Comparison of ENCODE assay signal across 22 cellular contexts in the genomic region with DNA sequence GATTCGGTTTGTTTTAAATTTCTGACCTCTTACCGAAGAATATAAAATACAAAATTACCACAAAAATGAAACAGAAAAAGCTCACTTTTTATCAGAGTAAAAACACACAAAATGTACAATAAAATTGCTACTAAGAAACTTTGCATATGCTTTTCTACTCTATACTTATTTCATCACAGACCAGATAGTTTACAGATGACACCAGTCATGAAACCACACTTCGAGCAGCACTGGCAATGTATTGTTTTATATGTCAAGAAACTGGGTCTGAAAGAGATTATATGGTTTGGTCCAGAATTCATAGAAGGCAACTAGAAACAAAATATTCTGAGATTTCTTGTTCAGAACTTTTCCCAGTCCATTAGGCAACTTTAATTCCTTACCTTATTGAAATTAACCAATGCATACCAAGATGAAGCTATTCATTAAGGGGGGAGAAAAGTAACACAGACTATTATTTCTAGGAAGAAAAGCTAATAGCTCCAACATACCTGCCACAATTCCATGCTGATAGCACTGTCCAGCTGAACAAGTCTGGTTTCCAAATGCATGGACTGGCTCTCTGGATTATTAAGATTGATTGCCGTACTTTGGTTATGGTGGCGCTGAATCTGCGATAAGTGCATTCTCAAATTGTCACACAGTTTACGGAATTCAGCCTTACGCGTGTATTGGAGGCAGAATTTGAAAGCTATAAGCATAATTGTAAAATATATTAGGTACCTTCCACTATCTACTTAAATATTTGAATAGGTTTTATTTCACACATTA. TPM values are rescaled to one million over a fixed set of nuclear protein-coding genes. Genes with fewer than 3 reads are reported as not detected.
DNase-seq lines count a peak whose midpoint lies in the region; ATAC-seq and TF ChIP-seq lines count a peak whose summit lies in the region.
"Had no signal": no experiment of that assay in that cellular context is flagged by ENCODE, and none has a peak within 500 bp of the region (broad histone marks: within the 10 kb centered on the region; RNA-seq: fewer than 3 reads in every experiment).

No MANE protein-coding gene starts in this region.

- intact Hi-C loops in CD4-positive, alpha-beta memory T cell (cut with micrococcal nuclease), result no loop called here
- intact Hi-C loops in left cardiac atrium (cut with DNase I), result loop anchor here in 1 of 2 donors (5.0 kb wide), 1 partner anchor 33 kb away; no protein-coding TSS in a partner anchor

- TF ChIP-seq POLR2A in GM18505 (IDR thresholded peaks at IDR 0.05; ENCODE audit: borderline replicate concordance, extremely low read depth, insufficient read depth, insufficient read length), result peak; percentile 23

- H3K27me3 Mint-ChIP-seq in activated T-cell treated with anti-CD3 and anti-CD28 coated beads, Interleukin-2, amount 50 U/mL, for 24 hours, result no peaks in the 10 kb centered on the region
- no peaks in the 10 kb centered on the region for H3K27me3 Mint-ChIP-seq in CD4-positive, alpha-beta memory T cell
- no peaks in the 10 kb centered on the region for H3K27me3 Mint-ChIP-seq in endodermal cell (ENCODE audit: insufficient read depth)
- H3K27me3 Mint-ChIP-seq: CD8-positive, alpha-beta memory T cell had no signal

- H3K36me3 Mint-ChIP-seq in activated T-cell treated with anti-CD3 and anti-CD28 coated beads, Interleukin-2, amount 50 U/mL, for 24 hours (ENCODE audit: low read depth), result peaks cover 93% of the 10 kb centered on the region
- H3K36me3 Mint-ChIP-seq in CD4-positive, alpha-beta memory T cell, result peaks cover 47 to 75% of the 10 kb centered on the region in 2 donors
- H3K36me3 Mint-ChIP-seq in endodermal cell (ENCODE audit: low read depth), result peaks cover 78% of the 10 kb centered on the region

- peaks cover 55% of the 10 kb centered on the region for H3K36me3 ChIP-seq in CD4-positive, alpha-beta memory T cell (ENCODE audit: insufficient read depth, low read length)
- H3K36me3 ChIP-seq in endodermal cell (ENCODE audit: control insufficient read depth, insufficient read depth, low read length), result peaks cover 90% of the 10 kb centered on the region

- no peak overlapping the region for H3K4me3 Mint-ChIP-seq in activated T-cell treated with anti-CD3 and anti-CD28 coated beads, Interleukin-2, amount 50 U/mL, for 24 hours
- no peak overlapping the region for H3K4me3 Mint-ChIP-seq in CD4-positive, alpha-beta memory T cell
- H3K4me3 Mint-ChIP-seq in endodermal cell, result no peak overlapping the region

- H3K9me3 ChIP-seq in CD4-positive, alpha-beta memory T cell (ENCODE audit: control insufficient read depth in 1 of 2, low read length in 2 of 2), result no peaks in the 10 kb centered on the region
- H3K9me3 ChIP-seq in endodermal cell (ENCODE audit: control insufficient read depth, low read length), result no peaks in the 10 kb centered on the region

- TF ChIP-seq CTCF in endodermal cell (conservative IDR thresholded peaks at IDR 0.05), result no peak

- no peak overlapping the region for H3K4me3 ChIP-seq in CD4-positive, alpha-beta memory T cell (ENCODE audit: low read length in 2 of 2)
- H3K4me3 ChIP-seq in endodermal cell (ENCODE audit: low read length), result no peak overlapping the region

- no peak overlapping the region for H3K27ac ChIP-seq in CD4-positive, alpha-beta memory T cell (ENCODE audit: low read depth, low read length)
- H3K27ac ChIP-seq in endodermal cell (ENCODE audit: low read depth, low read length), result no peak overlapping the region

- WGBS in endodermal cell (ENCODE audit: insufficient coverage in 1 of 2, insufficient read length in 1 of 2), 2 experiments, result 95 to 97% methylated on average over 4 to 8 of the region's 9 CpGs

- H3K27me3 ChIP-seq in CD4-positive, alpha-beta memory T cell (ENCODE audit: insufficient read depth, low read length), result no peaks in the 10 kb centered on the region
- H3K27me3 ChIP-seq in endodermal cell (ENCODE audit: control insufficient read depth, insufficient read depth, low read length, poor library complexity, severe bottlenecking), result no peaks in the 10 kb centered on the region

- POLR2A ChIA-PET in CD4-positive, alpha-beta memory T cell (lab: Charles Lee; ENCODE audit: partially characterized antibody), result interaction anchor here (1.1 to 2.8 kb wide), 4 partner anchors 10 to 95 kb away, joined by 4 to 11 read pairs (median 6); a partner anchor contains a TSS

- CTCF ChIA-PET in CD4-positive, alpha-beta memory T cell (lab: Charles Lee; ENCODE audit: partially characterized antibody), result interaction anchor here (1.2 kb wide), 1 partner anchor 23 kb away, joined by 4 read pairs; no protein-coding TSS in a partner anchor

- H3K9ac ChIP-seq in endodermal cell (ENCODE audit: extremely low read depth, low read length, poor library complexity, severe bottlenecking), result no peak overlapping the region

- peak overlapping the region; percentile 68 for H3K27ac Mint-ChIP-seq in activated T-cell treated with anti-CD3 and anti-CD28 coated beads, Interleukin-2, amount 50 U/mL, for 24 hours
- H3K27ac Mint-ChIP-seq in CD4-positive, alpha-beta memory T cell, result peak overlapping the region in 4 of 7 donors; percentile 15 to 59 (median 46)
- peak overlapping the region; percentile 21 for H3K27ac Mint-ChIP-seq in endodermal cell

- H3K4me1 ChIP-seq in CD4-positive, alpha-beta memory T cell (ENCODE audit: insufficient read depth, low read length), result peaks cover 31% of the 10 kb centered on the region
- H3K4me1 ChIP-seq in endodermal cell (ENCODE audit: control insufficient read depth, insufficient read depth, low read length), result no peaks in the 10 kb centered on the region

- ATAC-seq in GM18505 (IDR thresholded peaks at IDR 0.05; ENCODE audit: unreplicated experiment), result no peak
- no peak for ATAC-seq in left cardiac atrium
- ATAC-seq: Panc1 had no signal

- H3K9me3 Mint-ChIP-seq in activated T-cell treated with anti-CD3 and anti-CD28 coated beads, Interleukin-2, amount 50 U/mL, for 24 hours, result no peaks in the 10 kb centered on the region
- H3K9me3 Mint-ChIP-seq in CD4-positive, alpha-beta memory T cell, result peaks cover 0 to 2% (median 0%) of the 10 kb centered on the region in 8 donors
- H3K9me3 Mint-ChIP-seq in endodermal cell, result no peaks in the 10 kb centered on the region
- H3K9me3 Mint-ChIP-seq: CD8-positive, alpha-beta memory T cell had no signal

- peaks cover 39% of the 10 kb centered on the region for H3K4me1 Mint-ChIP-seq in activated T-cell treated with anti-CD3 and anti-CD28 coated beads, Interleukin-2, amount 50 U/mL, for 24 hours (ENCODE audit: low read depth)
- peaks cover 24 to 46% (median 36%) of the 10 kb centered on the region in 4 donors for H3K4me1 Mint-ChIP-seq in CD4-positive, alpha-beta memory T cell
- H3K4me1 Mint-ChIP-seq in endodermal cell, result no peaks in the 10 kb centered on the region

- no peak for DNase-seq in activated T-cell treated with anti-CD3 and anti-CD28 coated beads, Interleukin-2, amount 50 U/mL, for 24 hours
- no peak for DNase-seq in activated T-cell treated with anti-CD3 and anti-CD28 coated beads, Interleukin-2, amount 50 U/mL, for 1 hour
- DNase-seq in CD4-positive, alpha-beta memory T cell, result no peak
- DNase-seq in endodermal cell (peak; percentile 6), left cardiac atrium (no peak), GM19240 (ENCODE audit: insufficient read length, low spot score) (no peak)
- DNase-seq: C1 segment of cervical spinal cord; Calu3; CD8-positive, alpha-beta memory T cell; DMS79 treated with DMSO at 0.1 percent for 48 hours; GF-D8; Karpas-422; NCI-H1092; NCI-H1417 treated with DMSO at 0.1 percent for 48 hours; NCI-H1694 treated with DMSO at 0.1 percent for 48 hours; NCI-H2081; NCI-H2227 treated with DMSO at 0.1 percent for 48 hours; NCI-H510A; NCI-H69; SHP77 treated with DMSO at 0.1 percent for 48 hours had no signal

RNA-seq across cellular contexts. Expression of a gene that starts 10.0 kb away (rescaled TPM):
- total RNA-seq in CD4-positive, alpha-beta memory T cell, result 100 to 1,000 TPM; 122 to 129 TPM
- 10 to 100 TPM; 29.8 to 81.7 TPM for polyA plus RNA-seq in CD4-positive, alpha-beta memory T cell
- total RNA-seq in endodermal cell, result 100 to 1,000 TPM; 134 to 144 TPM
- polyA plus RNA-seq in endodermal cell (2013, experiment 1 of 2), result 129 TPM
- polyA plus RNA-seq in endodermal cell (2013, experiment 2 of 2), result 120 TPM
- 100 to 1,000 TPM in 1 of 2 donors, 10 to 100 TPM in 1; 70.0 to 106 TPM for total RNA-seq in left cardiac atrium

RNA-seq across cellular contexts. Expression of a gene that starts 33.3 kb away (rescaled TPM):
- 10 to 100 TPM; 48.0 to 53.4 TPM for total RNA-seq in CD4-positive, alpha-beta memory T cell
- polyA plus RNA-seq in CD4-positive, alpha-beta memory T cell, result 10 to 100 TPM; 54.9 to 76.7 TPM
- total RNA-seq in endodermal cell, result 10 to 100 TPM; 76.1 to 91.2 TPM
- polyA plus RNA-seq in endodermal cell (2013, experiment 1 of 2), result 65.7 TPM
- 62.3 TPM for polyA plus RNA-seq in endodermal cell (2013, experiment 2 of 2)
- 10 to 100 TPM; 22.6 to 25.4 TPM for total RNA-seq in left cardiac atrium

RNA-seq across cellular contexts. Expression of a gene that starts 41.1 kb away (rescaled TPM):
- under 1 TPM; 0.49 to 0.64 TPM for total RNA-seq in CD4-positive, alpha-beta memory T cell
- under 1 TPM in 1 of 2 donors, not detected in 1; 0.11 TPM for polyA plus RNA-seq in CD4-positive, alpha-beta memory T cell
- total RNA-seq in endodermal cell (1 to 10 TPM in 1 of 2 donors, under 1 TPM in 1; 0.71 to 1.7 TPM), left cardiac atrium (1 to 10 TPM; 3.3 to 5.0 TPM)
- 3.6 TPM for polyA plus RNA-seq in endodermal cell (2013, experiment 1 of 2)
- 3.5 TPM for polyA plus RNA-seq in endodermal cell (2013, experiment 2 of 2)
